1 cellular context compared by ENCODE assay signal in genomic region chr3:51508255-51508654, GRCh38.
TF ChIP-seq lines count a peak whose summit lies in the region.

No MANE protein-coding gene starts in this region.

TF ChIP-seq in HepG2, 621 proteins besides CTCF, POLR2A, EP300 and RAD21:
- TF ChIP-seq ZNF362 (CRISPR knock-in tag; IDR thresholded peaks at IDR 0.05; ENCODE audit: borderline replicate concordance) (peak; percentile 70), MYC (CRISPR knock-in tag; IDR thresholded peaks at IDR 0.05; ENCODE audit: borderline replicate concordance) (0 out of 2 replicates have a peak, but pooled peaks have one; percentile 30), KAT2B (IDR thresholded peaks at IDR 0.05; ENCODE audit: borderline replicate concordance, low read depth, low read length) (no peak), HNF4A (CRISPR knock-in tag; IDR thresholded peaks at IDR 0.05) (peak; percentile 39; the same call in 1 of the 2 replicates), GABPB1 (CRISPR knock-in tag; IDR thresholded peaks at IDR 0.05) (no peak), ZNF441 (CRISPR knock-in tag; IDR thresholded peaks at IDR 0.05; ENCODE audit: borderline replicate concordance) (peak; percentile 99), PLRG1 (conservative IDR thresholded peaks at IDR 0.05) (no peak)
TF ChIP-seq in HepG2: peak in this region for 4.
